Comparison of ENCODE assay signal across 1 cellular context in genomic region chr1:19251305-19252196, GRCh38.
TF ChIP-seq lines count a peak whose summit lies in the region.

EMC1 (minus strand) TSS chr1:19251524; CDS start chr1:19251509, 15 bp downstream.
MRTO4 (plus strand) TSS chr1:19251805; CDS start chr1:19251836, 31 bp downstream.

TF ChIP-seq in K562, 482 proteins besides CTCF, POLR2A, EP300 and RAD21 (continued from another document and continues in another):
- TF ChIP-seq, protein P1, sequence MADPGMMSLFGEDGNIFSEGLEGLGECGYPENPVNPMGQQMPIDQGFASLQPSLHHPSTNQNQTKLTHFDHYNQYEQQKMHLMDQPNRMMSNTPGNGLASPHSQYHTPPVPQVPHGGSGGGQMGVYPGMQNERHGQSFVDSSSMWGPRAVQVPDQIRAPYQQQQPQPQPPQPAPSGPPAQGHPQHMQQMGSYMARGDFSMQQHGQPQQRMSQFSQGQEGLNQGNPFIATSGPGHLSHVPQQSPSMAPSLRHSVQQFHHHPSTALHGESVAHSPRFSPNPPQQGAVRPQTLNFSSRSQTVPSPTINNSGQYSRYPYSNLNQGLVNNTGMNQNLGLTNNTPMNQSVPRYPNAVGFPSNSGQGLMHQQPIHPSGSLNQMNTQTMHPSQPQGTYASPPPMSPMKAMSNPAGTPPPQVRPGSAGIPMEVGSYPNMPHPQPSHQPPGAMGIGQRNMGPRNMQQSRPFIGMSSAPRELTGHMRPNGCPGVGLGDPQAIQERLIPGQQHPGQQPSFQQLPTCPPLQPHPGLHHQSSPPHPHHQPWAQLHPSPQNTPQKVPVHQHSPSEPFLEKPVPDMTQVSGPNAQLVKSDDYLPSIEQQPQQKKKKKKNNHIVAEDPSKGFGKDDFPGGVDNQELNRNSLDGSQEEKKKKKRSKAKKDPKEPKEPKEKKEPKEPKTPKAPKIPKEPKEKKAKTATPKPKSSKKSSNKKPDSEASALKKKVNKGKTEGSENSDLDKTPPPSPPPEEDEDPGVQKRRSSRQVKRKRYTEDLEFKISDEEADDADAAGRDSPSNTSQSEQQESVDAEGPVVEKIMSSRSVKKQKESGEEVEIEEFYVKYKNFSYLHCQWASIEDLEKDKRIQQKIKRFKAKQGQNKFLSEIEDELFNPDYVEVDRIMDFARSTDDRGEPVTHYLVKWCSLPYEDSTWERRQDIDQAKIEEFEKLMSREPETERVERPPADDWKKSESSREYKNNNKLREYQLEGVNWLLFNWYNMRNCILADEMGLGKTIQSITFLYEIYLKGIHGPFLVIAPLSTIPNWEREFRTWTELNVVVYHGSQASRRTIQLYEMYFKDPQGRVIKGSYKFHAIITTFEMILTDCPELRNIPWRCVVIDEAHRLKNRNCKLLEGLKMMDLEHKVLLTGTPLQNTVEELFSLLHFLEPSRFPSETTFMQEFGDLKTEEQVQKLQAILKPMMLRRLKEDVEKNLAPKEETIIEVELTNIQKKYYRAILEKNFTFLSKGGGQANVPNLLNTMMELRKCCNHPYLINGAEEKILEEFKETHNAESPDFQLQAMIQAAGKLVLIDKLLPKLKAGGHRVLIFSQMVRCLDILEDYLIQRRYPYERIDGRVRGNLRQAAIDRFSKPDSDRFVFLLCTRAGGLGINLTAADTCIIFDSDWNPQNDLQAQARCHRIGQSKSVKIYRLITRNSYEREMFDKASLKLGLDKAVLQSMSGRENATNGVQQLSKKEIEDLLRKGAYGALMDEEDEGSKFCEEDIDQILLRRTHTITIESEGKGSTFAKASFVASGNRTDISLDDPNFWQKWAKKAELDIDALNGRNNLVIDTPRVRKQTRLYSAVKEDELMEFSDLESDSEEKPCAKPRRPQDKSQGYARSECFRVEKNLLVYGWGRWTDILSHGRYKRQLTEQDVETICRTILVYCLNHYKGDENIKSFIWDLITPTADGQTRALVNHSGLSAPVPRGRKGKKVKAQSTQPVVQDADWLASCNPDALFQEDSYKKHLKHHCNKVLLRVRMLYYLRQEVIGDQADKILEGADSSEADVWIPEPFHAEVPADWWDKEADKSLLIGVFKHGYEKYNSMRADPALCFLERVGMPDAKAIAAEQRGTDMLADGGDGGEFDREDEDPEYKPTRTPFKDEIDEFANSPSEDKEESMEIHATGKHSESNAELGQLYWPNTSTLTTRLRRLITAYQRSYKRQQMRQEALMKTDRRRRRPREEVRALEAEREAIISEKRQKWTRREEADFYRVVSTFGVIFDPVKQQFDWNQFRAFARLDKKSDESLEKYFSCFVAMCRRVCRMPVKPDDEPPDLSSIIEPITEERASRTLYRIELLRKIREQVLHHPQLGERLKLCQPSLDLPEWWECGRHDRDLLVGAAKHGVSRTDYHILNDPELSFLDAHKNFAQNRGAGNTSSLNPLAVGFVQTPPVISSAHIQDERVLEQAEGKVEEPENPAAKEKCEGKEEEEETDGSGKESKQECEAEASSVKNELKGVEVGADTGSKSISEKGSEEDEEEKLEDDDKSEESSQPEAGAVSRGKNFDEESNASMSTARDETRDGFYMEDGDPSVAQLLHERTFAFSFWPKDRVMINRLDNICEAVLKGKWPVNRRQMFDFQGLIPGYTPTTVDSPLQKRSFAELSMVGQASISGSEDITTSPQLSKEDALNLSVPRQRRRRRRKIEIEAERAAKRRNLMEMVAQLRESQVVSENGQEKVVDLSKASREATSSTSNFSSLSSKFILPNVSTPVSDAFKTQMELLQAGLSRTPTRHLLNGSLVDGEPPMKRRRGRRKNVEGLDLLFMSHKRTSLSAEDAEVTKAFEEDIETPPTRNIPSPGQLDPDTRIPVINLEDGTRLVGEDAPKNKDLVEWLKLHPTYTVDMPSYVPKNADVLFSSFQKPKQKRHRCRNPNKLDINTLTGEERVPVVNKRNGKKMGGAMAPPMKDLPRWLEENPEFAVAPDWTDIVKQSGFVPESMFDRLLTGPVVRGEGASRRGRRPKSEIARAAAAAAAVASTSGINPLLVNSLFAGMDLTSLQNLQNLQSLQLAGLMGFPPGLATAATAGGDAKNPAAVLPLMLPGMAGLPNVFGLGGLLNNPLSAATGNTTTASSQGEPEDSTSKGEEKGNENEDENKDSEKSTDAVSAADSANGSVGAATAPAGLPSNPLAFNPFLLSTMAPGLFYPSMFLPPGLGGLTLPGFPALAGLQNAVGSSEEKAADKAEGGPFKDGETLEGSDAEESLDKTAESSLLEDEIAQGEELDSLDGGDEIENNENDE (IDR thresholded peaks at IDR 0.05; ENCODE audit: low read depth, low read length) = no peak
- TF ChIP-seq SRF (CRISPR knock-in tag; IDR thresholded peaks at IDR 0.05) (peak in 1 of 2 experiments; percentile 38; a peak in 1 of 4 replicates), GATAD2B (IDR thresholded peaks at IDR 0.05; ENCODE audit: borderline replicate concordance) (no peak), ETV5 (CRISPR knock-in tag; IDR thresholded peaks at IDR 0.05; ENCODE audit: low read depth) (peak; percentile 71), HDAC2 (IDR thresholded peaks at IDR 0.05) (peak; percentile 87), ZFP36 (IDR thresholded peaks at IDR 0.05; ENCODE audit: low read depth, low read length, partially characterized antibody) (no peak), ARNT (IDR thresholded peaks at IDR 0.05) (no peak), TRIM28 (IDR thresholded peaks at IDR 0.05) (no peak), SMAD3 (CRISPR knock-in tag; conservative IDR thresholded peaks at IDR 0.05) (peak; percentile 85; the same call in 1 of the 2 replicates), RBM14 (IDR thresholded peaks at IDR 0.05; ENCODE audit: borderline replicate concordance, insufficient read depth, low read depth, low read length) (0 out of 2 replicates have a peak, but pooled peaks have one; percentile 48), SP2 (IDR thresholded peaks at IDR 0.05; ENCODE audit: extremely low read depth, low read depth, low read length, poor library complexity, severe bottlenecking) (no peak), SIN3A (IDR thresholded peaks at IDR 0.05; ENCODE audit: borderline replicate concordance in 2 of 2, control insufficient read depth in 1 of 2, low read depth in 2 of 2, low read length in 2 of 2) (peak in 1 of 2 experiments; percentile 93; a peak in 3 of 4 replicates), ZNF75A (CRISPR knock-in tag; IDR thresholded peaks at IDR 0.05) (no peak; the same call in 1 of the 2 replicates), ZNF277 (CRISPR knock-in tag; IDR thresholded peaks at IDR 0.05; ENCODE audit: borderline replicate concordance) (no peak), CXXC5 (CRISPR knock-in tag; IDR thresholded peaks at IDR 0.05) (peak; percentile 87), MTA2 (IDR thresholded peaks at IDR 0.05; ENCODE audit: low read depth) (no peak), NR2C1 (IDR thresholded peaks at IDR 0.05) (no peak; the same call in 1 of the 2 replicates), NR2C1 (tag; IDR thresholded peaks at IDR 0.05) (no peak; the same call in 1 of the 2 replicates), RBBP5 (IDR thresholded peaks at IDR 0.05; ENCODE audit: borderline replicate concordance, insufficient read depth, low read length, poor library complexity, severe bottlenecking) (peak; percentile 97), SREBF2 (CRISPR knock-in tag; IDR thresholded peaks at IDR 0.05) (no peak), USF2 (CRISPR knock-in tag; IDR thresholded peaks at IDR 0.05) (peak; percentile 29), OTX1 (CRISPR knock-in tag; IDR thresholded peaks at IDR 0.05) (peak; percentile 54; the same call in 1 of the 2 replicates), BACH1 (tag; IDR thresholded peaks at IDR 0.05) (no peak), DEAF1 (CRISPR knock-in tag; IDR thresholded peaks at IDR 0.05) (0 out of 2 replicates have a peak, but pooled peaks have one; percentile 4), CBFA2T2 (conservative IDR thresholded peaks at IDR 0.05) (no peak), ZZZ3 (IDR thresholded peaks at IDR 0.05) (no peak; the same call in 1 of the 2 replicates), ZNF644 (tag; IDR thresholded peaks at IDR 0.05; ENCODE audit: low read depth) (no peak), ZFP30 (CRISPR knock-in tag; IDR thresholded peaks at IDR 0.05; ENCODE audit: borderline replicate concordance) (no peak), ELF4 (CRISPR knock-in tag; IDR thresholded peaks at IDR 0.05) (no peak), FOXA1 (IDR thresholded peaks at IDR 0.05; ENCODE audit: borderline replicate concordance) (no peak), ARID1B (IDR thresholded peaks at IDR 0.05) (no peak)
- TF ChIP-seq, protein P2, sequence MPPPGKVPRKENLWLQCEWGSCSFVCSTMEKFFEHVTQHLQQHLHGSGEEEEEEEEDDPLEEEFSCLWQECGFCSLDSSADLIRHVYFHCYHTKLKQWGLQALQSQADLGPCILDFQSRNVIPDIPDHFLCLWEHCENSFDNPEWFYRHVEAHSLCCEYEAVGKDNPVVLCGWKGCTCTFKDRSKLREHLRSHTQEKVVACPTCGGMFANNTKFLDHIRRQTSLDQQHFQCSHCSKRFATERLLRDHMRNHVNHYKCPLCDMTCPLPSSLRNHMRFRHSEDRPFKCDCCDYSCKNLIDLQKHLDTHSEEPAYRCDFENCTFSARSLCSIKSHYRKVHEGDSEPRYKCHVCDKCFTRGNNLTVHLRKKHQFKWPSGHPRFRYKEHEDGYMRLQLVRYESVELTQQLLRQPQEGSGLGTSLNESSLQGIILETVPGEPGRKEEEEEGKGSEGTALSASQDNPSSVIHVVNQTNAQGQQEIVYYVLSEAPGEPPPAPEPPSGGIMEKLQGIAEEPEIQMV (tag; conservative IDR thresholded peaks at IDR 0.05; ENCODE audit: low read depth) = no peak
- TF ChIP-seq, protein P3, sequence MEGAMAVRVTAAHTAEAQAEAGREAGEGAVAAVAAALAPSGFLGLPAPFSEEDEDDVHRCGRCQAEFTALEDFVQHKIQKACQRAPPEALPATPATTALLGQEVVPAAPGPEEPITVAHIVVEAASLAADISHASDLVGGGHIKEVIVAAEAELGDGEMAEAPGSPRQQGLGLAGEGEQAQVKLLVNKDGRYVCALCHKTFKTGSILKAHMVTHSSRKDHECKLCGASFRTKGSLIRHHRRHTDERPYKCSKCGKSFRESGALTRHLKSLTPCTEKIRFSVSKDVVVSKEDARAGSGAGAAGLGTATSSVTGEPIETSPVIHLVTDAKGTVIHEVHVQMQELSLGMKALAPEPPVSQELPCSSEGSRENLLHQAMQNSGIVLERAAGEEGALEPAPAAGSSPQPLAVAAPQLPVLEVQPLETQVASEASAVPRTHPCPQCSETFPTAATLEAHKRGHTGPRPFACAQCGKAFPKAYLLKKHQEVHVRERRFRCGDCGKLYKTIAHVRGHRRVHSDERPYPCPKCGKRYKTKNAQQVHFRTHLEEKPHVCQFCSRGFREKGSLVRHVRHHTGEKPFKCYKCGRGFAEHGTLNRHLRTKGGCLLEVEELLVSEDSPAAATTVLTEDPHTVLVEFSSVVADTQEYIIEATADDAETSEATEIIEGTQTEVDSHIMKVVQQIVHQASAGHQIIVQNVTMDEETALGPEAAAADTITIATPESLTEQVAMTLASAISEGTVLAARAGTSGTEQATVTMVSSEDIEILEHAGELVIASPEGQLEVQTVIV (CRISPR knock-in tag; IDR thresholded peaks at IDR 0.05; ENCODE audit: borderline replicate concordance) = no peak
- TF ChIP-seq, protein P4, sequence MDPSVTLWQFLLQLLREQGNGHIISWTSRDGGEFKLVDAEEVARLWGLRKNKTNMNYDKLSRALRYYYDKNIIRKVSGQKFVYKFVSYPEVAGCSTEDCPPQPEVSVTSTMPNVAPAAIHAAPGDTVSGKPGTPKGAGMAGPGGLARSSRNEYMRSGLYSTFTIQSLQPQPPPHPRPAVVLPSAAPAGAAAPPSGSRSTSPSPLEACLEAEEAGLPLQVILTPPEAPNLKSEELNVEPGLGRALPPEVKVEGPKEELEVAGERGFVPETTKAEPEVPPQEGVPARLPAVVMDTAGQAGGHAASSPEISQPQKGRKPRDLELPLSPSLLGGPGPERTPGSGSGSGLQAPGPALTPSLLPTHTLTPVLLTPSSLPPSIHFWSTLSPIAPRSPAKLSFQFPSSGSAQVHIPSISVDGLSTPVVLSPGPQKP (CRISPR knock-in tag; IDR thresholded peaks at IDR 0.05) = no peak
- TF ChIP-seq, protein P5, sequence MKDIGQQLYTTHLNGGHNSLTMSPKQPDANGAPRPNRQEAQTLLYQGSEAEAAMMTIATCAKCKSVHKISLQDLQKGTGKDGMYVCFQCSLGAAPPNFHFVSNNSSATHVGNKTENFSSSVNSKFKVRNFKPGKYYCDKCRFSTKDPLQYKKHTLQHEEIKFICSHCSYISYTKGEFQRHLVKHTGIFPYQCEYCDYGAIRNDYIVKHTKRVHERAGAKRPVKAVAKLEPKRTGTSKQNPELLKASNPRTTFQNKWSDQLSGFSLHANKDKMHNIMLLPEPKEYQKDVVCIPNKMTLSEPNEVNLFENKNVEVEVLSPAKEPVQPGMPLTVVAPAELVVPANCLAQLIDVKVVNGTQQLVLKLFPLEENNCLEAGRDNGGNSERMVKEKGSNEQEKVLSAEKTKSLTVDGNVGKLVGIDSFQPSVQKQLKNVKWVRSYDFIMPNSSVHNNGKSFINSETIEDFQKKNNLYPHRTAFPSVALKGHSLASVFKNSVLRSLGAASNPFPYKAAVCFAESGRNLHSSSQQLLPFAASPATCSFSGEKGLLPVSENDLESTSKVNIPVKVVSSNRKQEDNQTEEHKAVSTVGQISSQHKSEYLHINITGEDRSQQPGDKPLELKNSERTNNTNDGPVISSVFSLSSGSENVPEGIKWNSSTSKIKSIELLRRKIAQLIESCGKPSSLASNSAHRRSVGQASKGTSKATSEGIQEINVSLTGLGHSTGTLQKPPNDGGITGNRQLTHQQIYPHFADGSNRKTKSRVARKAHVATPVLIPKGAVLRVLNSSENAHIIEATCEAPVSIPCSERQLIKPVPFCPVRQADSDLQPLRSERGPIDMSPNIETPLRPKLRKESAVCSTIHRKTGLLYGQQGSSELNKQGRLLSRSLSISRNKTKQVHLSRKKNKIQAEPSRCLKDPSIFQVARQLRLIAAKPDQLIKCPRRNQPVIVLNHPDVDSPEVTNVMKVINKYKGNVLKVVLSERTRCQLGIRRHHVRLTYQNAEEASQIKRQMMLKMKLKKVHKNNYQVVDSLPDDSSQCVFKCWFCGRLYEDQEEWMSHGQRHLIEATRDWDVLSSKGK (CRISPR knock-in tag; IDR thresholded peaks at IDR 0.05) = no peak
